20 cellular contexts compared by ENCODE assay signal in the genomic region with DNA sequence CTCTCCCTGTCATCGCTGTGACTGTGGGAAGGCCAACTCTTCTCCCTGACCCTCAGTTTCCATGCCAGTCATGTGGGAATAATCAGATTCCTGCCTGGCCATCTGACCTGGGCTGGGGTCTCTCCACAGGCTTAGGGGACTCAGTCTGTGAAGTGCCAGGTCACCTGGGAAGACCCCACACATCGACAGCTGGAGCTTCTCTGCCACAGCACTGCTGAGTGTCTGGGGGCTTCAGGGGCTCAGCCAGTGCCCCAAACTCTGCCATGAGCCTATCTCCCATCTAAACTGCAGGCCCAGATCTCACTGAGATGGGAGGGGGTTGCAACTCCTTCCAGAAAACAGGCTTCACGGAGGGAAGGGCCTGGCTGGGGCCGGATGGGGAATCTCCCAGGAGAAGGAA. TPM values are rescaled to one million over a fixed set of nuclear protein-coding genes. Genes with fewer than 3 reads are reported as not detected.
DNase-seq lines count a peak whose midpoint lies in the region; ATAC-seq and TF ChIP-seq lines count a peak whose summit lies in the region.
"Had no signal": no experiment of that assay in that cellular context is flagged by ENCODE, and none has a peak within 500 bp of the region (broad histone marks: within the 10 kb centered on the region; RNA-seq: fewer than 3 reads in every experiment).

No MANE protein-coding gene starts in this region.

- no peaks in the 10 kb centered on the region for H3K4me1 Mint-ChIP-seq in activated CD8-positive, alpha-beta memory T cell treated with anti-CD3 and anti-CD28 coated beads, Interleukin-2, amount 10 ng/mL, durations not matched to agents 7 days and 5 days
- H3K4me1 Mint-ChIP-seq: CD14-positive monocyte; CD4-positive, alpha-beta memory T cell; GM23338 had no signal

- H3K27me3 Mint-ChIP-seq in activated CD8-positive, alpha-beta memory T cell treated with anti-CD3 and anti-CD28 coated beads, Interleukin-2, amount 10 ng/mL, durations not matched to agents 7 days and 5 days = peaks cover 20% of the 10 kb centered on the region

- H3K27ac Mint-ChIP-seq in activated CD8-positive, alpha-beta memory T cell treated with anti-CD3 and anti-CD28 coated beads, Interleukin-2, amount 10 ng/mL, durations not matched to agents 7 days and 5 days = no peak overlapping the region
- H3K27ac Mint-ChIP-seq: CD14-positive monocyte; CD4-positive, alpha-beta memory T cell; GM23338; HFFc6 had no signal

- no peak overlapping the region for H3K4me3 ChIP-seq in left ventricle myocardium inferior
- H3K4me3 ChIP-seq in WERI-Rb-1 (ENCODE audit: low read depth, low read length) = no peak overlapping the region
- H3K4me3 ChIP-seq in suprapubic skin = no peak overlapping the region
- H3K4me3 ChIP-seq: BLaER1, GM23338 had no signal

- H3K4me1 ChIP-seq in left ventricle myocardium inferior = no peaks in the 10 kb centered on the region
- H3K4me1 ChIP-seq in suprapubic skin = no peaks in the 10 kb centered on the region

- H3K27ac ChIP-seq in left ventricle myocardium inferior (replicated peaks) (no peak overlapping the region), WERI-Rb-1 (peak overlapping the region; percentile 83), suprapubic skin (no peak overlapping the region)
- H3K27ac ChIP-seq: BLaER1 had no signal

- no peak for TF ChIP-seq CTCF in left ventricle myocardium inferior (IDR thresholded peaks at IDR 0.05; ENCODE audit: borderline replicate concordance)
- no peak for TF ChIP-seq CTCF in WERI-Rb-1 (IDR thresholded peaks at IDR 0.05; ENCODE audit: low read depth, low read length)
- no peak for TF ChIP-seq CTCF in suprapubic skin (IDR thresholded peaks at IDR 0.05)

- no peaks in the 10 kb centered on the region for H3K36me3 Mint-ChIP-seq in activated CD8-positive, alpha-beta memory T cell treated with anti-CD3 and anti-CD28 coated beads, Interleukin-2, amount 10 ng/mL, durations not matched to agents 7 days and 5 days
- H3K36me3 Mint-ChIP-seq: CD14-positive monocyte; CD4-positive, alpha-beta memory T cell had no signal

- CTCF ChIA-PET in activated CD8-positive, alpha-beta memory T cell treated with anti-CD3 and anti-CD28 coated beads, Interleukin-2, amount 10 ng/mL, durations not matched to agents 7 days and 5 days (lab: Charles Lee) = no interaction called here

- DNase-seq in cardiac septum (ENCODE audit: low spot score) (peak; percentile 55), left ventricle myocardium inferior (no peak), WERI-Rb-1 (no peak), mesenteric fat pad (ENCODE audit: low spot score) (peak; percentile 59), suprapubic skin (ENCODE audit: low spot score in 2 of 2) (peak; percentile 13 to 62), COLO668 (lab: John Stamatoyannopoulos, UW; ENCODE audit: unreplicated experiment) (no peak), NCI-H524 (lab: John Stamatoyannopoulos, UW) (no peak)
- DNase-seq in activated CD8-positive, alpha-beta memory T cell treated with anti-CD3 and anti-CD28 coated beads, Interleukin-2, amount 10 ng/mL, durations not matched to agents 7 days and 5 days = no peak
- DNase-seq: 8988T; Calu3; CD4-positive, alpha-beta memory T cell; DMS79 treated with DMSO at 0.1 percent for 48 hours; GF-D8; H7; HFFc6 had no signal

- no peak for ATAC-seq in activated CD8-positive, alpha-beta memory T cell treated with anti-CD3 and anti-CD28 coated beads, Interleukin-2, amount 10 ng/mL, durations not matched to agents 7 days and 5 days
- ATAC-seq: GM23338, HCT116 had no signal

- H3K27me3 ChIP-seq in left ventricle myocardium inferior (ENCODE audit: low read depth) (peaks cover 75% of the 10 kb centered on the region), WERI-Rb-1 (ENCODE audit: insufficient read depth, low read depth, severe bottlenecking) (no peaks in the 10 kb centered on the region), suprapubic skin (peaks cover 44% of the 10 kb centered on the region)
- H3K27me3 ChIP-seq: BLaER1 had no signal

- no peaks in the 10 kb centered on the region for H3K36me3 ChIP-seq in left ventricle myocardium inferior
- no peaks in the 10 kb centered on the region for H3K36me3 ChIP-seq in WERI-Rb-1
- no peaks in the 10 kb centered on the region for H3K36me3 ChIP-seq in suprapubic skin
- H3K36me3 ChIP-seq: BLaER1 had no signal

- H3K9me3 ChIP-seq in left ventricle myocardium inferior (replicated peaks) (no peaks in the 10 kb centered on the region), WERI-Rb-1 (ENCODE audit: severe bottlenecking) (no peaks in the 10 kb centered on the region), suprapubic skin (no peaks in the 10 kb centered on the region)

- no peak for TF ChIP-seq POLR2A in suprapubic skin (IDR thresholded peaks at IDR 0.05)

- no peak overlapping the region for H3K4me3 Mint-ChIP-seq in activated CD8-positive, alpha-beta memory T cell treated with anti-CD3 and anti-CD28 coated beads, Interleukin-2, amount 10 ng/mL, durations not matched to agents 7 days and 5 days
- H3K4me3 Mint-ChIP-seq: CD14-positive monocyte; CD4-positive, alpha-beta memory T cell; GM23338; HFFc6 had no signal

- 78% methylated on average over 4 of the region's 4 CpGs for WGBS in suprapubic skin

- TF ChIP-seq EP300 in suprapubic skin (IDR thresholded peaks at IDR 0.05) = no peak

- no peaks in the 10 kb centered on the region for H3K9me3 Mint-ChIP-seq in activated CD8-positive, alpha-beta memory T cell treated with anti-CD3 and anti-CD28 coated beads, Interleukin-2, amount 10 ng/mL, durations not matched to agents 7 days and 5 days (ENCODE audit: low read depth)

- intact Hi-C loops in cardiac septum (cut with DNase I) = no loop called here
- intact Hi-C loops in left ventricle myocardium inferior (cut with micrococcal nuclease) = no loop called here

RNA-seq across cellular contexts. Expression of a gene that starts 42.0 kb away (rescaled TPM):
- total RNA-seq in cardiac septum = not detected
- not detected for total RNA-seq in left ventricle myocardium inferior
- total RNA-seq in mesenteric fat pad = not detected
- total RNA-seq in suprapubic skin = not detected
- total RNA-seq in activated CD8-positive, alpha-beta memory T cell treated with anti-CD3 and anti-CD28 coated beads, Interleukin-2, amount 10 ng/mL, durations not matched to agents 7 days and 5 days = not detected
- total RNA-seq: A673; Calu3; CD4-positive, alpha-beta memory T cell; GM23338; H7 had no signal

RNA-seq across cellular contexts. Expression of a gene that starts 46.4 kb away (rescaled TPM):
- total RNA-seq in cardiac septum (149 TPM), left ventricle myocardium inferior (190 TPM), mesenteric fat pad (118 TPM), suprapubic skin (100 to 1,000 TPM in 3 of 4 donors, 10 to 100 TPM in 1; 30.6 to 178 (median 143) TPM)
- total RNA-seq in activated CD8-positive, alpha-beta memory T cell treated with anti-CD3 and anti-CD28 coated beads, Interleukin-2, amount 10 ng/mL, durations not matched to agents 7 days and 5 days = 100 to 1,000 TPM in 1 of 2 experiments, 10 to 100 TPM in 1; 80.4 to 112 TPM

Comparison
In these comparisons a context has a peak if more than half of its experiments do, and no peak if none do; other contexts are left out.
1. DNase-seq: peak in cardiac septum (single experiment), mesenteric fat pad (single experiment) and suprapubic skin (2 of 2); none in left ventricle myocardium inferior (single experiment), WERI-Rb-1 (single experiment), activated CD8-positive, alpha-beta memory T cell treated with anti-CD3 and anti-CD28 coated beads, Interleukin-2, amount 10 ng/mL, durations not matched to agents 7 days and 5 days (single experiment), COLO668 (single experiment) and NCI-H524 (0 of 2).